ENCODE assay signal across 8 cellular contexts in genomic region chr5:132736853-132737833, GRCh38. TPM values are rescaled to one million over a fixed set of nuclear protein-coding genes. Genes with fewer than 3 reads are reported as not detected.
DNase-seq lines count a peak whose midpoint lies in the region; ATAC-seq and TF ChIP-seq lines count a peak whose summit lies in the region.

KIF3A (minus strand) TSS chr5:132737546; CDS start chr5:132737419, 127 bp downstream.

- DNase-seq in NCI-H1048 (lab: John Stamatoyannopoulos, UW) (peak; percentile 93), SK-N-SH (peak; percentile 100), glomerular endothelial cell (ENCODE audit: extremely low read depth, low read depth, low spot score) (peak; percentile 80), occipital lobe (lab: John Stamatoyannopoulos, UW) (peak; percentile 93), testis (peak; percentile 96)
- DNase-seq in activated naive CD4-positive, alpha-beta T cell treated with anti-CD3 and anti-CD28 coated beads, Interleukin-2, amount 50 U/mL, for 16 hours = peak; percentile 100

- intact Hi-C loops in testis (cut with DNase I; ENCODE audit: low total_unique reads) = no loop called here

- WGBS in SK-N-SH (ENCODE audit: low lambda C conversion rate) = under 1% methylated on average over 25 of the region's 81 CpGs
- WGBS in testis, 2 donors = 1% methylated on average over 15 to 61 of the region's 81 CpGs

- H3K27me3 ChIP-seq in SK-N-SH (ENCODE audit: insufficient read depth) (no peaks in the 10 kb centered on the region), testis (no peaks in the 10 kb centered on the region)

- peaks cover 4 to 10% of the 10 kb centered on the region in 2 experiments for H3K36me3 ChIP-seq in SK-N-SH (replicated peaks in 1 of 2; ENCODE audit: control insufficient read depth in 1 of 2, insufficient read depth in 2 of 2, low read length in 1 of 2)
- H3K36me3 ChIP-seq in testis (ENCODE audit: low read depth, missing control alignments) = no peaks in the 10 kb centered on the region

- peak within 1 kb of the TSS; percentile 89 for H3K4me2 ChIP-seq in SK-N-SH

- POLR2A ChIA-PET in SK-N-SH (lab: Yijun Ruan, JAX) = interaction anchor here (1.1 kb wide), 1 partner anchor 19 kb away, joined by 4 read pairs; no protein-coding TSS in a partner anchor

- peaks cover 3 to 6% of the 10 kb centered on the region in 2 experiments; a peak in 2 of 4 replicates for H3K4me1 ChIP-seq in SK-N-SH (ENCODE audit: control insufficient read depth in 1 of 2, insufficient read depth in 2 of 2, low read depth in 1 of 2, low read length in 1 of 2)
- H3K4me1 ChIP-seq in testis = peaks cover 7% of the 10 kb centered on the region

- peak within 1 kb of the TSS; percentile 78 for H3K4me3 ChIP-seq in GM08714 (ENCODE audit: low read length)
- H3K4me3 ChIP-seq in SK-N-SH (ENCODE audit: low read depth in 2 of 2, low read length in 1 of 2) = peak within 1 kb of the TSS; percentile 88 to 89
- peak within 1 kb of the TSS; percentile 79 to 86 for H3K4me3 ChIP-seq in testis

- H3K9me3 ChIP-seq in SK-N-SH = no peaks in the 10 kb centered on the region
- no peaks in the 10 kb centered on the region for H3K9me3 ChIP-seq in testis

- ATAC-seq in HG02571 (IDR thresholded peaks at IDR 0.05; ENCODE audit: unreplicated experiment) = peak; percentile 76

- H3K9ac ChIP-seq in SK-N-SH = peak within 1 kb of the TSS; percentile 74

- no peak for TF ChIP-seq RAD21 in SK-N-SH (IDR thresholded peaks at IDR 0.05; ENCODE audit: low read length)

- H3F3A ChIP-seq in SK-N-SH (replicated peaks; ENCODE audit: insufficient read depth) = no peaks in the 10 kb centered on the region

- H2AFZ ChIP-seq in SK-N-SH (ENCODE audit: low read depth) = peak within 1 kb of the TSS; percentile 89

- peaks cover 37% of the 10 kb centered on the region; the same call in 1 of the 2 replicates for H3K79me2 ChIP-seq in SK-N-SH (ENCODE audit: insufficient read depth)

- H4K20me1 ChIP-seq in SK-N-SH (ENCODE audit: insufficient read depth) = peaks cover 5% of the 10 kb centered on the region

- no peak for TF ChIP-seq CTCF in SK-N-SH (IDR thresholded peaks at IDR 0.05)
- TF ChIP-seq CTCF in testis (IDR thresholded peaks at IDR 0.05) = peak; percentile 13 to 26 (median 16)

- H3K27ac ChIP-seq in SK-N-SH (ENCODE audit: low read depth in 2 of 2, low read length in 1 of 2) (peak within 1 kb of the TSS; percentile 53 to 83; a peak in 3 of 4 replicates), testis (peak within 1 kb of the TSS; percentile 47 to 80)

- no peaks in the 10 kb centered on the region for H3K9me2 ChIP-seq in SK-N-SH

- TF ChIP-seq EP300 in SK-N-SH (IDR thresholded peaks at IDR 0.05; ENCODE audit: borderline replicate concordance in 1 of 2, low read depth in 1 of 2, low read length in 1 of 2) = no peak

- CTCF ChIA-PET in SK-N-SH (lab: Yijun Ruan, JAX) = interaction anchor here (0.6 to 1.8 kb wide), 10 partner anchors 9 to 236 kb away, joined by 3 to 7 read pairs (median 4); partner anchors contain the start of genes CCNI2, GDF9 and UQCRQ

- TF ChIP-seq POLR2A in testis (IDR thresholded peaks at IDR 0.05) = no peak

TF ChIP-seq in SK-N-SH, 30 proteins besides CTCF, POLR2A, EP300 and RAD21:
- TF ChIP-seq MXI1 (IDR thresholded peaks at IDR 0.05; ENCODE audit: low read depth, low read length) = peak; percentile 38
- TF ChIP-seq SIN3A (IDR thresholded peaks at IDR 0.05; ENCODE audit: borderline replicate concordance, low read depth, low read length) = peak; percentile 29; the same call in 1 of the 2 replicates
- peak; percentile 95 for TF ChIP-seq NRF1 (IDR thresholded peaks at IDR 0.05; ENCODE audit: low read depth, low read length)
- peak; percentile 83 for TF ChIP-seq POLR2AphosphoS5 (IDR thresholded peaks at IDR 0.05; ENCODE audit: low read depth, low read length)
- TF ChIP-seq, protein P1, sequence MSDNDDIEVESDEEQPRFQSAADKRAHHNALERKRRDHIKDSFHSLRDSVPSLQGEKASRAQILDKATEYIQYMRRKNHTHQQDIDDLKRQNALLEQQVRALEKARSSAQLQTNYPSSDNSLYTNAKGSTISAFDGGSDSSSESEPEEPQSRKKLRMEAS (IDR thresholded peaks at IDR 0.05; ENCODE audit: low read depth) = peak; percentile 30; the same call in 1 of the 2 replicates
- no peak for TF ChIP-seq JUND (IDR thresholded peaks at IDR 0.05)
- TF ChIP-seq, protein P2, sequence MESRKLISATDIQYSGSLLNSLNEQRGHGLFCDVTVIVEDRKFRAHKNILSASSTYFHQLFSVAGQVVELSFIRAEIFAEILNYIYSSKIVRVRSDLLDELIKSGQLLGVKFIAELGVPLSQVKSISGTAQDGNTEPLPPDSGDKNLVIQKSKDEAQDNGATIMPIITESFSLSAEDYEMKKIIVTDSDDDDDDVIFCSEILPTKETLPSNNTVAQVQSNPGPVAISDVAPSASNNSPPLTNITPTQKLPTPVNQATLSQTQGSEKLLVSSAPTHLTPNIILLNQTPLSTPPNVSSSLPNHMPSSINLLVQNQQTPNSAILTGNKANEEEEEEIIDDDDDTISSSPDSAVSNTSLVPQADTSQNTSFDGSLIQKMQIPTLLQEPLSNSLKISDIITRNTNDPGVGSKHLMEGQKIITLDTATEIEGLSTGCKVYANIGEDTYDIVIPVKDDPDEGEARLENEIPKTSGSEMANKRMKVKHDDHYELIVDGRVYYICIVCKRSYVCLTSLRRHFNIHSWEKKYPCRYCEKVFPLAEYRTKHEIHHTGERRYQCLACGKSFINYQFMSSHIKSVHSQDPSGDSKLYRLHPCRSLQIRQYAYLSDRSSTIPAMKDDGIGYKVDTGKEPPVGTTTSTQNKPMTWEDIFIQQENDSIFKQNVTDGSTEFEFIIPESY (IDR thresholded peaks at IDR 0.05; ENCODE audit: borderline replicate concordance, low read depth) = 0 out of 2 replicates have a peak, but pooled peaks have one; percentile 54
- no peak for TF ChIP-seq EZH2phosphoT487 (IDR thresholded peaks at IDR 0.05; ENCODE audit: borderline replicate concordance, low read depth)
- peak; percentile 54; the same call in 1 of the 2 replicates for TF ChIP-seq TAF1 (IDR thresholded peaks at IDR 0.05; ENCODE audit: borderline replicate concordance, low read depth, low read length)

RNA-seq across cellular contexts. Expression of gene KIF3A, which starts in this region (rescaled TPM):
- polyA plus RNA-seq in SK-N-SH (2012; rRNA removed) (5.1 and 5.2 TPM in 2 replicates), testis (ENCODE audit: insufficient read depth, low read depth, low replicate concordance) (23.2 TPM)
- 6.2 and 9.3 TPM in 2 replicates for polyA plus RNA-seq in SK-N-SH (2012; cell fraction: cytosol; rRNA removed)
- 7.2 and 11.8 TPM in 2 replicates for polyA plus RNA-seq in SK-N-SH (2012; cell fraction: nucleus; rRNA removed)
- total RNA-seq in glomerular endothelial cell (7.1 and 13.7 TPM in 2 replicates), occipital lobe (76.7 TPM), testis (10 to 100 TPM; 30.8 to 38.6 TPM)

Comparison
In these comparisons a context has a peak if more than half of its experiments do, and no peak if none do; other contexts are left out.
1. Peak in every context shown above with its lines: DNase-seq, ATAC-seq, H3K4me3 ChIP-seq and H3K27ac ChIP-seq.